16 cellular contexts compared by ENCODE assay signal in genomic region chr15:39587910-39588530, GRCh38. TPM values are rescaled to one million over a fixed set of nuclear protein-coding genes. Genes with fewer than 3 reads are reported as not detected.
DNase-seq lines count a peak whose midpoint lies in the region; FAIRE-seq and TF ChIP-seq lines count a peak whose summit lies in the region.
"Had no signal": no experiment of that assay in that cellular context is flagged by ENCODE, and none has a peak within 500 bp of the region (broad histone marks: within the 10 kb centered on the region; RNA-seq: fewer than 3 reads in every experiment).

No MANE protein-coding gene starts in this region.

- H3K4me1 Mint-ChIP-seq in chondrocyte (ENCODE audit: low read depth): peaks cover 98% of the 10 kb centered on the region

- H3K27me3 Mint-ChIP-seq in chondrocyte (ENCODE audit: low read depth): no peaks in the 10 kb centered on the region

- TF ChIP-seq CTCF in chondrocyte (IDR thresholded peaks at IDR 0.05) (no peak), Peyer's patch (IDR thresholded peaks at IDR 0.05) (no peak)

- H3K27ac Mint-ChIP-seq in chondrocyte (ENCODE audit: unreplicated experiment): peak overlapping the region; percentile 81
- H3K27ac Mint-ChIP-seq: activated naive CD8-positive, alpha-beta T cell had no signal

- peaks cover 0 to 100% (median 0%) of the 10 kb centered on the region in 3 donors for H3K36me3 ChIP-seq in Peyer's patch

- H3K4me3 Mint-ChIP-seq in chondrocyte (ENCODE audit: unreplicated experiment): peak overlapping the region; percentile 53
- H3K4me3 Mint-ChIP-seq: activated naive CD8-positive, alpha-beta T cell had no signal

- no peak overlapping the region for H3K27ac ChIP-seq in Peyer's patch
- H3K27ac ChIP-seq: stomach had no signal

- peaks cover 89% of the 10 kb centered on the region for H3K36me3 Mint-ChIP-seq in chondrocyte (ENCODE audit: low read depth)
- H3K36me3 Mint-ChIP-seq: activated naive CD8-positive, alpha-beta T cell had no signal

- peaks cover 0 to 19% (median 0%) of the 10 kb centered on the region in 4 donors for H3K4me1 ChIP-seq in Peyer's patch

- DNase-seq in EL (peak; percentile 25), chondrocyte (ENCODE audit: low spot score) (no peak), glomerular visceral epithelial cell (ENCODE audit: extremely low spot score) (peak; percentile 51), pulmonary artery endothelial cell (ENCODE audit: low read depth, low spot score) (peak; percentile 47), Peyer's patch (no peak), NCI-H1092 (lab: John Stamatoyannopoulos, UW) (no peak), MV-4-11 (lab: John Stamatoyannopoulos, UW) (no peak), urothelium cell line (ENCODE audit: low spot score) (no peak)
- DNase-seq: C1 segment of cervical spinal cord; central memory CD4-positive, alpha-beta T cell; Kasumi-1; mesendoderm; NCI-H2081 treated with DMSO at 0.1 percent for 48 hours; NCI-H748 treated with DMSO at 0.1 percent for 48 hours; stomach had no signal

- H3K9me3 ChIP-seq in Peyer's patch: no peaks in the 10 kb centered on the region
- H3K9me3 ChIP-seq: stomach had no signal

- no peak for FAIRE-seq in urothelium cell line (lab: Jason Lieb, UNC)

- no peak overlapping the region for H3K4me3 ChIP-seq in Peyer's patch

- no peak for TF ChIP-seq POLR2A in Peyer's patch (IDR thresholded peaks at IDR 0.05)

- no peaks in the 10 kb centered on the region for H3K9me3 Mint-ChIP-seq in chondrocyte (ENCODE audit: low read depth)

- no peaks in the 10 kb centered on the region for H3K27me3 ChIP-seq in Peyer's patch
- H3K27me3 ChIP-seq: stomach had no signal

RNA-seq across cellular contexts. Expression of gene THBS1, which starts 7.1 kb away (rescaled TPM):
- total RNA-seq in chondrocyte (1,967 to 2,361 TPM (median 2,311 TPM) in 3 replicates), pulmonary artery endothelial cell (5,210 and 8,327 TPM in 2 replicates), Peyer's patch (100 to 1,000 TPM in 3 of 4 donors, 10 to 100 TPM in 1; 68.7 to 784 (median 139) TPM)

Comparison
In these comparisons a context has a peak if more than half of its experiments do, and no peak if none do; other contexts are left out.
1. DNase-seq: peak in EL (single experiment), glomerular visceral epithelial cell (single experiment) and pulmonary artery endothelial cell (single experiment); none in chondrocyte (single experiment), Peyer's patch (0 of 3), NCI-H1092 (single experiment), MV-4-11 (single experiment) and urothelium cell line (single experiment).